Comparison of ENCODE assay signal across 2 cellular contexts in genomic region chr1:37596182-37596667, GRCh38.
TF ChIP-seq lines count a peak whose summit lies in the region.

No MANE protein-coding gene starts in this region.

TF ChIP-seq in IMR-90, 13 proteins besides CTCF, POLR2A, EP300 and RAD21:
- no peak for TF ChIP-seq RFX5 (IDR thresholded peaks at IDR 0.05; ENCODE audit: low read depth, low read length)
- no peak for TF ChIP-seq FOS (IDR thresholded peaks at IDR 0.05; ENCODE audit: low read depth, low read length)
TF ChIP-seq in IMR-90: peak in this region for 0.

TF ChIP-seq in GM12891, 5 proteins besides CTCF, POLR2A, EP300 and RAD21:
- TF ChIP-seq POU2F2 (IDR thresholded peaks at IDR 0.05; ENCODE audit: low read depth, low read length), result no peak
- TF ChIP-seq PAX5 (IDR thresholded peaks at IDR 0.05; ENCODE audit: insufficient read depth, low read length, severe bottlenecking), result no peak
- no peak for TF ChIP-seq TAF1 (IDR thresholded peaks at IDR 0.05; ENCODE audit: low read depth, low read length)
- TF ChIP-seq SPI1 (IDR thresholded peaks at IDR 0.05; ENCODE audit: low read depth, low read length), result no peak
- no peak for TF ChIP-seq POLR2AphosphoS5 (IDR thresholded peaks at IDR 0.05; ENCODE audit: low read depth, low read length)
TF ChIP-seq in GM12891: peak in this region for 0.
